Comparison of ENCODE assay signal across 15 cellular contexts in genomic region chr11:109423860-109424190, GRCh38. TPM values are rescaled to one million over a fixed set of nuclear protein-coding genes. Genes with fewer than 3 reads are reported as not detected.
DNase-seq lines count a peak whose midpoint lies in the region; TF ChIP-seq lines count a peak whose summit lies in the region.
"Had no signal": no experiment of that assay in that cellular context is flagged by ENCODE, and none has a peak within 500 bp of the region (broad histone marks: within the 10 kb centered on the region; RNA-seq: fewer than 3 reads in every experiment).

No MANE protein-coding gene starts in this region.

- H3K4me3 ChIP-seq in cardiac muscle cell, result peak overlapping the region; percentile 31
- H3K4me3 ChIP-seq in mesendoderm (ENCODE audit: low read length), result no peak overlapping the region
- H3K4me3 ChIP-seq in urinary bladder (ENCODE audit: low read depth, low read length), result peak overlapping the region; percentile 29

- no peak overlapping the region for H4K8ac ChIP-seq in mesendoderm (ENCODE audit: low read depth, low read length)

- POLR2A ChIA-PET in RWPE1 (lab: Yijun Ruan, JAX; ENCODE audit: low non-redundant PET), result no interaction called here

- no peak overlapping the region for H3K56ac ChIP-seq in mesendoderm (ENCODE audit: low read length)

- intact Hi-C loops in cardiac septum (cut with DNase I), result no loop called here

- no peak overlapping the region for H4K5ac ChIP-seq in mesendoderm (ENCODE audit: low read length)

- H3K9ac ChIP-seq in mesendoderm (ENCODE audit: low read length), result no peak overlapping the region

- H3K9me3 ChIP-seq in cardiac muscle cell (ENCODE audit: low read depth), result no peaks in the 10 kb centered on the region
- H3K9me3 ChIP-seq: pancreas had no signal

- no peak overlapping the region for H3K23ac ChIP-seq in mesendoderm (ENCODE audit: low read length)

- no peak overlapping the region for H2AK5ac ChIP-seq in mesendoderm (ENCODE audit: low read length)

- H3K79me1 ChIP-seq in mesendoderm (ENCODE audit: low read length), result no peaks in the 10 kb centered on the region

- no peak overlapping the region for H2BK5ac ChIP-seq in mesendoderm (ENCODE audit: low read length)

- DNase-seq in cardiac muscle cell (ENCODE audit: low read depth in 1 of 2, low spot score in 1 of 2), result no peak
- DNase-seq in cardiac septum (ENCODE audit: low spot score), result no peak
- DNase-seq in mesendoderm, result no peak
- no peak for DNase-seq in Ammon's horn (ENCODE audit: low spot score)
- DNase-seq in RWPE1 (ENCODE audit: low spot score), result no peak
- DNase-seq in dermis blood vessel endothelial cell, result no peak
- DNase-seq: activated CD4-positive, CD25-positive, alpha-beta regulatory T cell; activated naive CD4-positive, alpha-beta T cell treated with Interleukin-2 at 50 U/mL for 16 hours; DMS153; erythroblast; MV-4-11; NCI-H2227 treated with DMSO at 0.1 percent for 48 hours had no signal

- no peak overlapping the region for H2BK15ac ChIP-seq in mesendoderm (replicated peaks; ENCODE audit: low read depth)

- peaks cover 8% of the 10 kb centered on the region for H3K4me1 ChIP-seq in cardiac muscle cell (ENCODE audit: low read depth)
- H3K4me1 ChIP-seq in mesendoderm (ENCODE audit: control insufficient read depth, low read depth, low read length), result peaks cover 2% of the 10 kb centered on the region
- peaks cover 2% of the 10 kb centered on the region for H3K4me1 ChIP-seq in urinary bladder (ENCODE audit: insufficient read depth)

- no peak overlapping the region for H3K4ac ChIP-seq in mesendoderm (ENCODE audit: low read depth, low read length)

- H3K27me3 ChIP-seq in cardiac muscle cell (peaks cover 93% of the 10 kb centered on the region), mesendoderm (ENCODE audit: insufficient read depth, low read length, poor library complexity) (peaks cover 14% of the 10 kb centered on the region)

- no peak overlapping the region for H2BK120ac ChIP-seq in mesendoderm (ENCODE audit: low read depth, low read length)

- WGBS in mesendoderm (ENCODE audit: extremely low coverage, insufficient coverage, low lambda C conversion rate), result no CpG with 5 or more reads among the region's 20 CpGs
- WGBS in urinary bladder, result 26% methylated on average over 20 of the region's 20 CpGs

- no peak overlapping the region for H3K27ac ChIP-seq in cardiac muscle cell
- H3K27ac ChIP-seq in cingulate gyrus (ENCODE audit: low read depth, low read length), result peak overlapping the region; percentile 39
- no peak overlapping the region for H3K27ac ChIP-seq in mesendoderm (ENCODE audit: low read depth, low read length)
- H3K27ac ChIP-seq in urinary bladder (ENCODE audit: low read depth), result no peak overlapping the region
- no peak overlapping the region for H3K27ac ChIP-seq in RWPE1
- H3K27ac ChIP-seq: pancreas had no signal

- no peak for TF ChIP-seq CTCF in cardiac muscle cell (IDR thresholded peaks at IDR 0.05; ENCODE audit: low read depth, low read length)
- TF ChIP-seq CTCF in RWPE1 (conservative IDR thresholded peaks at IDR 0.05; ENCODE audit: low read depth), result no peak

- H3K18ac ChIP-seq in mesendoderm (ENCODE audit: low read length), result no peak overlapping the region

- H3K4me2 ChIP-seq in mesendoderm (ENCODE audit: low read length), result peak overlapping the region; percentile 75

- H3K36me3 ChIP-seq in cardiac muscle cell, result no peaks in the 10 kb centered on the region
- H3K36me3 ChIP-seq in mesendoderm (ENCODE audit: control insufficient read depth, insufficient read depth, low read length), result no peaks in the 10 kb centered on the region
- H3K36me3 ChIP-seq in urinary bladder (ENCODE audit: insufficient read depth), result no peaks in the 10 kb centered on the region
- H3K36me3 ChIP-seq: pancreas had no signal

- no peaks in the 10 kb centered on the region for H3K79me2 ChIP-seq in mesendoderm (ENCODE audit: control insufficient read depth, insufficient read depth, low read length)

- CTCF ChIA-PET in RWPE1 (lab: Yijun Ruan, JAX), result no interaction called here

RNA-seq across cellular contexts. Expression of gene C11orf87, which starts 1.8 kb away (rescaled TPM):
- total RNA-seq in cardiac muscle cell (0.42 and 0.49 TPM in 2 replicates), cardiac septum (0.03 TPM), urinary bladder (0.69 TPM), dermis blood vessel endothelial cell (not detected in 2 replicates)
- polyA plus RNA-seq in cardiac muscle cell (0.34 and 1.1 TPM in 2 replicates), urinary bladder (not detected)
- 0.58 TPM for polyA plus RNA-seq in mesendoderm (2013, experiment 1 of 2)
- 0.53 TPM for polyA plus RNA-seq in mesendoderm (2013, experiment 2 of 2)
- total RNA-seq: pancreas had no signal
- polyA plus RNA-seq: pancreas had no signal
